ENCODE assay signal across 20 cellular contexts in the genomic region with DNA sequence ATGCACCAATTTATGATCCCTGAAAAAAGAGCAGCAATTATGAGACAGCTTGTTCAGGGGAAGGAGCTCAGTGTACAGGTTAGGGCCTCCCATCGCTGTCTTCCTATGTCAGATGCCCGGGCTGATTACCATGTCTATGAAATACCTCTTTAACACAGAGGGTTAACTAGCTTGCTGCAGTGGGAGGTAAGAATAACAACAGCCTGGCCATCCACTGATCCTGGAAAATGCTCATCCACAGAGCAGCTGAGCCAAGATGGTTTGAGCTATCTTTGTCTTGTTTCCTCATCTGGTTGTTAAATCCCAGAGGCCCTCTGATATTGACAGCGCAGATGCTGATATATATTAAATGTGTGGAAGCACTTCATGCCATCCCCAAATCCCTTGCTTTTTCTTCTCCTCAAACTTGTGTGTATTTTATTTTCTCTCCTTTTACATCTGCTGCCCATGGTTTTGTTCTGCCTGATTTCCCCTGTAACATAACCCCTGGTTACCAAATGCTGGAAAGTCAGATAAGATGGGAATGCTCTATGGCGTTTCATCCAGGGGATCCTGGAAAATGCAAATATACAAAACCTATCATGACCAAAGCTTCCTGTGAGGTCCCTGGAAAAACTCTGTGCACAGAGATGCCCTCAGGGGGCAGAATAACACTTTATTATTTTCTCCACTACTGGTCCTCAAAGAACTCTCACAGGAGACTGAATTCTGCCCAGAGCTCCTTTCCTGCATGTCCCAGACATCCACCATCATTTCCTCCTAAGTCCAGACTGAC.
A peak's percentile ranks its signal among the peaks of the same experiment; 100 is the strongest.
DNase-seq lines count a peak whose midpoint lies in the region; ATAC-seq and TF ChIP-seq lines count a peak whose summit lies in the region.
"Had no signal": no experiment of that assay in that cellular context is flagged by ENCODE, and none has a peak within 500 bp of the region (broad histone marks: within the 10 kb centered on the region; RNA-seq: fewer than 3 reads in every experiment).

No MANE protein-coding gene starts in this region.

- H3K9me3 Mint-ChIP-seq in HFFc6 (no peaks in the 10 kb centered on the region), WTC11 (peaks cover 4% of the 10 kb centered on the region; the same call in 1 of the 2 replicates)
- H3K9me3 Mint-ChIP-seq: activated CD4-positive, alpha-beta T cell treated with anti-CD3 and anti-CD28 coated beads, Interleukin-2, amount 10 ng/mL, durations not matched to agents 24 days and 14 days had no signal

- POLR2A ChIA-PET in WTC11 (lab: Charles Lee), result interaction anchor here (0.6 kb wide), 1 partner anchor 176 kb away, joined by 3 read pairs; no protein-coding TSS in a partner anchor

- intact Hi-C loops in dorsolateral prefrontal cortex (cut with DNase I), result no loop called here

- peak overlapping the region in 7 of 11 experiments; percentile 5 to 88 (median 72); a peak in 11 of 22 replicates for H3K4me2 ChIP-seq in BLaER1 treated with 17β-estradiol and CSF1 and Interleukin-3, amounts not matched to agents 10 nM and 100 nM

- no peak overlapping the region for H3K4me3 ChIP-seq in BLaER1 treated with 17β-estradiol and CSF1 and Interleukin-3, amounts not matched to agents 10 nM and 100 nM
- H3K4me3 ChIP-seq in fibroblast of the aortic adventitia (ENCODE audit: low read depth, low read length), result no peak overlapping the region
- H3K4me3 ChIP-seq in dorsolateral prefrontal cortex, result no peak overlapping the region
- H3K4me3 ChIP-seq: gastrocnemius medialis, thyroid gland had no signal

- TF ChIP-seq CTCF in HFFc6 (IDR thresholded peaks at IDR 0.05), result no peak; the same call in 1 of the 2 replicates
- TF ChIP-seq CTCF in WTC11 (IDR thresholded peaks at IDR 0.05), result no peak
- TF ChIP-seq CTCF in fibroblast of the aortic adventitia (IDR thresholded peaks at IDR 0.05; ENCODE audit: insufficient read depth, low read length), result no peak
- peak in 1 of 56 donors; percentile 14 for TF ChIP-seq CTCF in dorsolateral prefrontal cortex (IDR thresholded peaks at IDR 0.05 in 54 of 56, conservative IDR thresholded peaks at IDR 0.05 in 2 of 56; ENCODE audit: low read depth in 1 of 56, partially characterized antibody in 56 of 56)

- DNase-seq in HFFc6 (peak; percentile 0), WTC11 (ENCODE audit: low spot score) (no peak), fibroblast of the aortic adventitia (ENCODE audit: low read depth) (peak; percentile 4), COLO668 (lab: John Stamatoyannopoulos, UW; ENCODE audit: unreplicated experiment) (no peak), hypothalamus (lab: John Stamatoyannopoulos, UW) (no peak), dorsolateral prefrontal cortex (no peak)
- DNase-seq: activated CD4-positive, alpha-beta T cell treated with anti-CD3 and anti-CD28 coated beads, Interleukin-2, amount 10 ng/mL, durations not matched to agents 24 days and 14 days; activated effector memory CD4-positive, alpha-beta T cell treated with Interleukin-2 at 50 U/mL for 16 hours; gastrocnemius medialis; mesendoderm; naive thymus-derived CD8-positive, alpha-beta T cell; NCI-H2081 treated with DMSO at 0.1 percent for 48 hours; NCI-H524 treated with DMSO at 0.1 percent for 48 hours; posterior cingulate gyrus; SHP77; stimulated activated CD4-positive, alpha-beta T cell treated with anti-CD3 and anti-CD28 coated beads, Interleukin-1b, Interleukin-23, amount 100 ng/mL, for 48 hours; stimulated activated naive CD4-positive, alpha-beta T cell; thyroid gland had no signal

- no peak overlapping the region for H3K27ac Mint-ChIP-seq in HFFc6
- H3K27ac Mint-ChIP-seq in WTC11, result no peak overlapping the region
- H3K27ac Mint-ChIP-seq: activated CD4-positive, alpha-beta T cell treated with anti-CD3 and anti-CD28 coated beads, Interleukin-2, amount 10 ng/mL, durations not matched to agents 24 days and 14 days; naive thymus-derived CD8-positive, alpha-beta T cell had no signal

- peaks cover 0 to 52% (median 34%) of the 10 kb centered on the region in 10 experiments; a peak in 16 of 20 replicates for H3K4me1 ChIP-seq in BLaER1 treated with 17β-estradiol and CSF1 and Interleukin-3, amounts not matched to agents 10 nM and 100 nM
- H3K4me1 ChIP-seq: gastrocnemius medialis, thyroid gland had no signal

- H4K20me1 ChIP-seq in BLaER1 treated with 17β-estradiol and CSF1 and Interleukin-3, amounts not matched to agents 10 nM and 100 nM, result peaks cover 0 to 3% (median 0%) of the 10 kb centered on the region in 11 experiments; a peak in 2 of 22 replicates

- peaks cover 0 to 17% (median 12%) of the 10 kb centered on the region in 11 experiments; a peak in 14 of 22 replicates for H3K9me3 ChIP-seq in BLaER1 treated with 17β-estradiol and CSF1 and Interleukin-3, amounts not matched to agents 10 nM and 100 nM (replicated peaks in 1 of 11)
- H3K9me3 ChIP-seq: gastrocnemius medialis, thyroid gland had no signal

- H3K4me3 Mint-ChIP-seq in HFFc6 (no peak overlapping the region), WTC11 (no peak overlapping the region)
- H3K4me3 Mint-ChIP-seq: activated CD4-positive, alpha-beta T cell treated with anti-CD3 and anti-CD28 coated beads, Interleukin-2, amount 10 ng/mL, durations not matched to agents 24 days and 14 days; naive thymus-derived CD8-positive, alpha-beta T cell had no signal

- H3K27me3 ChIP-seq in BLaER1 treated with 17β-estradiol and CSF1 and Interleukin-3, amounts not matched to agents 10 nM and 100 nM, result no peaks in the 10 kb centered on the region
- peaks cover 0 to 3% (median 0%) of the 10 kb centered on the region in 45 donors for H3K27me3 ChIP-seq in dorsolateral prefrontal cortex
- H3K27me3 ChIP-seq: gastrocnemius medialis, thyroid gland had no signal

- H3K36me3 Mint-ChIP-seq in HFFc6 (ENCODE audit: low read depth) (no peaks in the 10 kb centered on the region), WTC11 (no peaks in the 10 kb centered on the region)
- H3K36me3 Mint-ChIP-seq: naive thymus-derived CD8-positive, alpha-beta T cell had no signal

- H3K9ac ChIP-seq in BLaER1 treated with 17β-estradiol and CSF1 and Interleukin-3, amounts not matched to agents 10 nM and 100 nM, result no peak overlapping the region

- ATAC-seq in WTC11 (peak; percentile 65), GM21529 (IDR thresholded peaks at IDR 0.05; ENCODE audit: unreplicated experiment) (no peak)
- ATAC-seq: gastrocnemius medialis; naive thymus-derived CD8-positive, alpha-beta T cell had no signal

- peaks cover 0 to 8% (median 0%) of the 10 kb centered on the region in 11 experiments; a peak in 2 of 22 replicates for H3K36me3 ChIP-seq in BLaER1 treated with 17β-estradiol and CSF1 and Interleukin-3, amounts not matched to agents 10 nM and 100 nM
- H3K36me3 ChIP-seq: gastrocnemius medialis, thyroid gland had no signal

- H3K27me3 Mint-ChIP-seq in HFFc6 (ENCODE audit: insufficient read depth) (no peaks in the 10 kb centered on the region), WTC11 (ENCODE audit: low read depth) (peaks cover 72% of the 10 kb centered on the region)
- H3K27me3 Mint-ChIP-seq: activated CD4-positive, alpha-beta T cell treated with anti-CD3 and anti-CD28 coated beads, Interleukin-2, amount 10 ng/mL, durations not matched to agents 24 days and 14 days; naive thymus-derived CD8-positive, alpha-beta T cell had no signal

- H3K4me1 Mint-ChIP-seq in HFFc6 (ENCODE audit: low read depth) (peaks cover 18% of the 10 kb centered on the region), WTC11 (peaks cover 20% of the 10 kb centered on the region)
- H3K4me1 Mint-ChIP-seq: activated CD4-positive, alpha-beta T cell treated with anti-CD3 and anti-CD28 coated beads, Interleukin-2, amount 10 ng/mL, durations not matched to agents 24 days and 14 days had no signal

- no peak overlapping the region for H3K27ac ChIP-seq in BLaER1 treated with 17β-estradiol and CSF1 and Interleukin-3, amounts not matched to agents 10 nM and 100 nM
- H3K27ac ChIP-seq in dorsolateral prefrontal cortex, result no peak overlapping the region
- H3K27ac ChIP-seq: gastrocnemius medialis, thyroid gland had no signal

- CTCF ChIA-PET in WTC11 (lab: Charles Lee), result interaction anchor here (0.5 to 2.1 kb wide), 3 partner anchors 14 to 1120 kb away, joined by 3 to 8 read pairs (median 3); no protein-coding TSS in a partner anchor

TF ChIP-seq in WTC11, 78 proteins besides CTCF, POLR2A, EP300 and RAD21 (continues in another document):
- TF ChIP-seq, protein P1, sequence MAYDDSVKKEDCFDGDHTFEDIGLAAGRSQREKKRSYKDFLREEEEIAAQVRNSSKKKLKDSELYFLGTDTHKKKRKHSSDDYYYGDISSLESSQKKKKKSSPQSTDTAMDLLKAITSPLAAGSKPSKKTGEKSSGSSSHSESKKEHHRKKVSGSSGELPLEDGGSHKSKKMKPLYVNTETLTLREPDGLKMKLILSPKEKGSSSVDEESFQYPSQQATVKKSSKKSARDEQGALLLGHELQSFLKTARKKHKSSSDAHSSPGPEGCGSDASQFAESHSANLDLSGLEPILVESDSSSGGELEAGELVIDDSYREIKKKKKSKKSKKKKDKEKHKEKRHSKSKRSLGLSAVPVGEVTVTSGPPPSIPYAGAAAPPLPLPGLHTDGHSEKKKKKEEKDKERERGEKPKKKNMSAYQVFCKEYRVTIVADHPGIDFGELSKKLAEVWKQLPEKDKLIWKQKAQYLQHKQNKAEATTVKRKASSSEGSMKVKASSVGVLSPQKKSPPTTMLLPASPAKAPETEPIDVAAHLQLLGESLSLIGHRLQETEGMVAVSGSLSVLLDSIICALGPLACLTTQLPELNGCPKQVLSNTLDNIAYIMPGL (CRISPR knock-in tag; IDR thresholded peaks at IDR 0.05), result no peak
- TF ChIP-seq OVOL2 (CRISPR knock-in tag; IDR thresholded peaks at IDR 0.05; ENCODE audit: borderline replicate concordance) (no peak), ZNF671 (CRISPR knock-in tag; IDR thresholded peaks at IDR 0.05) (no peak), GABPB1 (CRISPR knock-in tag; IDR thresholded peaks at IDR 0.05) (no peak), ZNF263 (CRISPR knock-in tag; IDR thresholded peaks at IDR 0.05; ENCODE audit: low read depth) (no peak), SMAD4 (CRISPR knock-in tag; IDR thresholded peaks at IDR 0.05) (no peak)
- TF ChIP-seq, protein P2, sequence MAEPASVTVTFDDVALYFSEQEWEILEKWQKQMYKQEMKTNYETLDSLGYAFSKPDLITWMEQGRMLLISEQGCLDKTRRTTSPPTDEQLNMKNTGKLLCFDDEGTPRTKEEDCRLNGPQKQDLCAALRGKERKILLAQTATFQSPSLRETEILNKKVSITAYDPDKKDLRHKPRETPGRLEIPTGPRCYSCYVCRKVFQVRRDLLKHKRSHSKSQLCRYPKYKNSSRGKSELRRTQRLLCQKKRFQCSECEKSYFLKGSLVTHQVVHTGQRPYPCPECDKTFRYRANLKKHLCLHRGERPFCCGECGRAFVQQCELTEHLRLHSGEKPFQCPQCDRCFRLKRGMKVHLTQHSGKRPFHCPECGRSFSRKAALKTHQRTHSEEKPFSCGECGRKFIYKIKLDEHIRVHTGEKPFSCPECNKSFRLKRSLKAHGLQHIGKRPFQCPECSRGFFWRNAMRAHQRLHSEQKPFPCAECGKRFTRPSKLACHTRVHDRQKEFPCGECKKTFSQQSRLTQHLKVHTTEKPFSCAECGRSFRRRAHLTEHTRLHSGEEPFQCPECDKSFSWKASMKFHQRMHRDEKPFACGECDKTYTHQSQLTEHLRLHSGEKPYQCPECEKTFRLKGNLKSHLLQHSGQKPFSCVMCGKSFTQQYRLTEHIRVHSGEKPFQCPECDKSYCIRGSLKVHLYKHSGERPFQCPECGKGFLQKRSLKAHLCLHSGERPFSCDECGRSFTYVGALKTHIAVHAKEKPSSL (CRISPR knock-in tag; conservative IDR thresholded peaks at IDR 0.05), result no peak

Comparison
In these comparisons a context has a peak if more than half of its experiments do, and no peak if none do; other contexts are left out.
1. DNase-seq: peak in HFFc6 (single experiment) and fibroblast of the aortic adventitia (single experiment); none in WTC11 (single experiment), COLO668 (single experiment), hypothalamus (0 of 51) and dorsolateral prefrontal cortex (0 of 10).